8 cellular contexts compared by ENCODE assay signal in the genomic region with DNA sequence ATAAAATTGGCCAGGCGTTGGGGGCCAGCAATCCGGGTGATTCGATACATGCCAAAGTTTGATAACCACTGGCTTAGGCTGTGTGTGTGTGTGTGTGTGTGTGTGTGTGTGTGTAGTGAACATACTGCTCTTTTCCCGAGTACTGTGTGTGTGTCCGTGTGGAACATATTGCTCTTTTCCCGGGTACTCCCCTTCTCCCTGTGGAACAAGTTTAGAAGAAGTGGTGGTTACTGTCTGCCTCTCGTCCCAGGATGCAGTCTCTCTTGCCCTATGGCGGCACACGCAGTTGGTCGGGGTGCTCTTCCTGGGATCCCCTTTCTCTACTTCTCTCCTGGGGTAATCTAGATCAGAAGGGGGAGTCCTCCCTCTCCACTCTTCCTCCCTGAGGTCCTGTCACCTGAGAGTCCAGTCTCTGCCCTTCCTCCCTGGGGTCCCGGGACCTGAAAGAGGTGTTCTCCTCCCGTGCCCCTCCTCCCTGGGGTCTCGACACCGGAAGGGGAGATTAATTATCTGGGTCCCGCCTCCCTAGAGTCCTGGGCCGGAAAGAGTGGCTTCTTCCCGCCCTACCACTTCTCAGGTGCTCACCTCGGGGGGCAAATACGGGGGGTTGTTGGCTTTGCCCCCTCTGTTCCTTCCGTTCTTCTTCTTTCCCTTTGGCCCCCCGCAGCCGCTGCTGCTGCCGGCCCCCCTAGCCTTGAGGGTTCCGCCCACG. TPM values are rescaled to one million over a fixed set of nuclear protein-coding genes. Genes with fewer than 3 reads are reported as not detected.
A peak's percentile ranks its signal among the peaks of the same experiment; 100 is the strongest.
DNase-seq lines count a peak whose midpoint lies in the region; ATAC-seq, FAIRE-seq and TF ChIP-seq lines count a peak whose summit lies in the region.

No MANE protein-coding gene starts in this region.

- DNase-seq in SIG-M5 treated with dmso at 0.1 percent for 504 hours (lab: John Stamatoyannopoulos, UW; ENCODE audit: unreplicated experiment) (peak; percentile 37), SIG-M5 (lab: John Stamatoyannopoulos, UW) (no peak), T-helper 22 cell (ENCODE audit: low read depth) (peak; percentile 41), GM12878 (ENCODE audit: low read depth, low spot score) (no peak)

- TF ChIP-seq CTCF in KMS-11 (conservative IDR thresholded peaks at IDR 0.05; ENCODE audit: low read depth, low read length) (no peak), GM12878 (IDR thresholded peaks at IDR 0.05 in 2 of 3, conservative IDR thresholded peaks at IDR 0.05 in 1 of 3; ENCODE audit: control insufficient read depth in 2 of 3, extremely low read depth in 1 of 3, insufficient read depth in 1 of 3, low read depth in 3 of 3, low read length in 3 of 3) (no peak)

- no peak for TF ChIP-seq POLR2A in GM12878 (IDR thresholded peaks at IDR 0.05; ENCODE audit: low read depth, low read length)

- in situ Hi-C loops in GM12878 (cut with MboI): no loop called here

- RAD21 ChIA-PET in GM12878 (lab: Charles Lee; ENCODE audit: unreplicated experiment): interaction anchor here (1.0 to 1.9 kb wide), 8 partner anchors 28 to 445 kb away, joined by 3 to 9 read pairs (median 4); a partner anchor contains a TSS

- no peaks in the 10 kb centered on the region; the same call in 1 of the 2 replicates for H3K36me3 ChIP-seq in KMS-11 (ENCODE audit: insufficient read depth)
- peaks cover 10 to 27% of the 10 kb centered on the region in 2 experiments for H3K36me3 ChIP-seq in GM12878 (ENCODE audit: control insufficient read depth in 2 of 2, insufficient read depth in 2 of 2, low read length in 1 of 2)
- H3K36me3 ChIP-seq in iPS-18a (ENCODE audit: control insufficient read depth, low read depth, low read length): peaks cover 33% of the 10 kb centered on the region

- H3K27ac ChIP-seq in KMS-11 (peak overlapping the region; percentile 44), GM12878 (ENCODE audit: control insufficient read depth, insufficient read depth) (peak overlapping the region; percentile 69), iPS-18a (ENCODE audit: low read length) (peak overlapping the region; percentile 46), skin epidermis (peak overlapping the region; percentile 77 to 99 (median 97))

- 0 out of 4 replicates have a peak, but pooled peaks of 1 of the 2 experiments have one; percentile 18 for TF ChIP-seq EP300 in GM12878 (IDR thresholded peaks at IDR 0.05; ENCODE audit: borderline replicate concordance in 1 of 2, control insufficient read depth in 1 of 2, low read depth in 2 of 2, low read length in 2 of 2)

- BruUV-seq in GM12878 (replicated peaks; lab: Mats Ljungman, UMichigan): TSS peak; percentile 76

- H3K79me2 ChIP-seq in KMS-11 (ENCODE audit: insufficient read depth, low read depth) (peaks cover 9% of the 10 kb centered on the region; the same call in 1 of the 2 replicates), GM12878 (ENCODE audit: control insufficient read depth, insufficient read depth, low read length) (peaks cover 22% of the 10 kb centered on the region)

- H3K27me3 ChIP-seq in KMS-11 (ENCODE audit: insufficient read depth, low read depth): no peaks in the 10 kb centered on the region
- H3K27me3 ChIP-seq in GM12878 (replicated peaks in 1 of 2; ENCODE audit: control insufficient read depth in 2 of 2, insufficient read depth in 2 of 2, low read length in 1 of 2): no peaks in the 10 kb centered on the region
- no peaks in the 10 kb centered on the region for H3K27me3 ChIP-seq in iPS-18a (ENCODE audit: control insufficient read depth, insufficient read depth, low read length)

- no peak for TF ChIP-seq RAD21 in GM12878 (IDR thresholded peaks at IDR 0.05; ENCODE audit: insufficient read depth, low read depth, low read length)

- intact Hi-C loops in GM12878 (cut with micrococcal nuclease; ENCODE audit: unreplicated experiment): no loop called here

- WGBS in GM12878 (ENCODE audit: insufficient coverage, insufficient replicate concordance, low lambda C conversion rate, missing lambda C conversion rate): 3% methylated on average over 23 of the region's 25 CpGs

- ATAC-seq in GM12878 (peak; percentile 45), GM18520 (IDR thresholded peaks at IDR 0.05; ENCODE audit: unreplicated experiment) (no peak)

- H4K20me1 ChIP-seq in KMS-11 (ENCODE audit: insufficient read depth): no peaks in the 10 kb centered on the region
- no peaks in the 10 kb centered on the region for H4K20me1 ChIP-seq in GM12878 (ENCODE audit: control insufficient read depth, insufficient read depth)

- peak overlapping the region; percentile 67 for H3K4me2 ChIP-seq in KMS-11
- peak overlapping the region; percentile 78 for H3K4me2 ChIP-seq in GM12878 (ENCODE audit: control insufficient read depth, insufficient read depth)

- peak overlapping the region; percentile 63 for H3K9ac ChIP-seq in KMS-11
- peak overlapping the region; percentile 64 for H3K9ac ChIP-seq in GM12878 (ENCODE audit: control insufficient read depth, insufficient read depth, low read length)
- peak overlapping the region; percentile 72 for H3K9ac ChIP-seq in iPS-18a (ENCODE audit: low read length)

- peaks cover 36% of the 10 kb centered on the region for H3K4me1 ChIP-seq in KMS-11 (ENCODE audit: low read depth, poor library complexity, severe bottlenecking)
- peaks cover 20% of the 10 kb centered on the region for H3K4me1 ChIP-seq in GM12878 (ENCODE audit: control insufficient read depth, insufficient read depth, low read length)
- no peaks in the 10 kb centered on the region for H3K4me1 ChIP-seq in iPS-18a (ENCODE audit: control insufficient read depth, low read depth, low read length)

- H3K4me3 ChIP-seq in KMS-11 (IDR thresholded peaks at IDR 0.05; ENCODE audit: insufficient read depth, low read depth, low read length) (no peak overlapping the region), GM12878 (peak overlapping the region; percentile 75), iPS-18a (ENCODE audit: low read length) (peak overlapping the region; percentile 90), skin epidermis (peak overlapping the region; percentile 76 to 98 (median 92))

- peak overlapping the region; percentile 40 for H2AFZ ChIP-seq in KMS-11 (ENCODE audit: low read depth)
- H2AFZ ChIP-seq in GM12878 (ENCODE audit: control insufficient read depth, low read depth, low read length): peak overlapping the region; percentile 61

- CTCF ChIA-PET in GM12878 (lab: Yijun Ruan, JAX): interaction anchor here (0.7 to 2.3 kb wide), 7 partner anchors 16 to 639 kb away, joined by 4 to 16 read pairs (median 7); a partner anchor contains a TSS

- SMC1A ChIA-PET in GM12878 (lab: Charles Lee; ENCODE audit: uncharacterized antibody, unreplicated experiment): interaction anchor here (1.0 to 2.1 kb wide), 6 partner anchors 11 to 644 kb away, joined by 3 to 7 read pairs (median 5); a partner anchor contains a TSS

- peak; percentile 54 for FAIRE-seq in GM12878 (lab: Jason Lieb, UNC)

- no peaks in the 10 kb centered on the region for H3K9me3 ChIP-seq in GM12878 (replicated peaks; ENCODE audit: control insufficient read depth, insufficient read depth, low read length)
- H3K9me3 ChIP-seq in iPS-18a (ENCODE audit: control insufficient read depth, low read depth, low read length): no peaks in the 10 kb centered on the region

- POLR2A ChIA-PET in GM12878 (lab: Charles Lee): interaction anchor here (0.6 to 2.9 kb wide), 15 partner anchors 8 to 591 kb away, joined by 3 to 16 read pairs (median 7); a partner anchor contains a TSS

RNA-seq across cellular contexts. Expression of a gene that starts 0.5 kb away (rescaled TPM):
- 111 and 112 TPM in 2 replicates for total RNA-seq in GM12878 (2013; cell fraction: nucleolus; rRNA removed)
- total RNA-seq in GM12878 (2014; rRNA removed) (47.1 and 52.9 TPM in 2 replicates), GM12878 (2014; rRNA removed; fragmentation: Illumina TruSeq; extraction: Trizol) (32.4 and 34.0 TPM in 2 replicates), GM12878 (2021) (46.0 and 50.3 TPM in 2 replicates)
- 33.6 TPM for polyA plus RNA-seq in GM12878 (2011; ENCODE audit: low read depth)
- polyA plus RNA-seq in GM12878 (2011; rRNA removed) (51.3 and 63.4 TPM in 2 replicates), GM12878 (2014; fragmentation: Illumina TruSeq; extraction: Trizol) (47.9 and 51.6 TPM in 2 replicates), GM12878 (2014; fragmentation: Nextera tagmentation; extraction: Ambion mirVana) (10 to 100 TPM; 11.8 to 18.2 TPM), GM12878 (2014; rRNA removed) (50.9 and 51.5 TPM in 2 replicates), GM12878 (2016; fragmentation: Nextera tagmentation; extraction: Ambion mirVana) (1 to 10 TPM; 5.9 to 6.0 TPM)
- polyA plus RNA-seq in GM12878 (2011; cell fraction: cytosol; rRNA removed): 68.0 and 73.1 TPM in 2 replicates
- 237 and 269 TPM in 2 replicates for polyA plus RNA-seq in GM12878 (2011; cell fraction: nucleus; rRNA removed)
- 39.1 and 41.7 TPM in 2 replicates for polyA plus RNA-seq in GM12878 (2012)
- 49.8 and 66.4 TPM in 2 replicates for polyA minus RNA-seq in GM12878 (2011; rRNA and poly(A)+ RNA removed)
- polyA minus RNA-seq in GM12878 (2011; cell fraction: cytosol; rRNA and poly(A)+ RNA removed): 22.9 and 24.0 TPM in 2 replicates
- 36.3 and 61.5 TPM in 2 replicates for polyA minus RNA-seq in GM12878 (2011; cell fraction: nucleus; rRNA and poly(A)+ RNA removed)

RNA-seq across cellular contexts. Expression of a gene that starts 7.1 kb away (rescaled TPM):
- total RNA-seq in GM12878 (2013; cell fraction: nucleolus; rRNA removed): 25.1 and 35.1 TPM in 2 replicates
- 50.2 and 52.5 TPM in 2 replicates for total RNA-seq in GM12878 (2014; rRNA removed)
- total RNA-seq in GM12878 (2014; rRNA removed; fragmentation: Illumina TruSeq; extraction: Trizol): 37.4 and 43.8 TPM in 2 replicates
- 33.6 and 39.2 TPM in 2 replicates for total RNA-seq in GM12878 (2021)
- polyA plus RNA-seq in GM12878 (2011; ENCODE audit: low read depth): 26.0 TPM
- 53.1 and 69.4 TPM in 2 replicates for polyA plus RNA-seq in GM12878 (2011; rRNA removed)
- polyA plus RNA-seq in GM12878 (2011; cell fraction: cytosol; rRNA removed): 96.6 and 115 TPM in 2 replicates
- 43.7 and 45.4 TPM in 2 replicates for polyA plus RNA-seq in GM12878 (2011; cell fraction: nucleus; rRNA removed)
- 22.6 and 29.3 TPM in 2 replicates for polyA plus RNA-seq in GM12878 (2012)
- 51.4 and 61.2 TPM in 2 replicates for polyA plus RNA-seq in GM12878 (2014; fragmentation: Illumina TruSeq; extraction: Trizol)
- polyA plus RNA-seq in GM12878 (2014; fragmentation: Nextera tagmentation; extraction: Ambion mirVana): 100 to 1,000 TPM in 1 of 2 experiments, 10 to 100 TPM in 1; 96.4 to 155 TPM
- 49.1 and 50.1 TPM in 2 replicates for polyA plus RNA-seq in GM12878 (2014; rRNA removed)
- 10 to 100 TPM; 59.3 to 61.6 TPM for polyA plus RNA-seq in GM12878 (2016; fragmentation: Nextera tagmentation; extraction: Ambion mirVana)
- polyA minus RNA-seq in GM12878 (2011; rRNA and poly(A)+ RNA removed): 52.7 and 82.4 TPM in 2 replicates
- polyA minus RNA-seq in GM12878 (2011; cell fraction: cytosol; rRNA and poly(A)+ RNA removed): 17.9 and 18.9 TPM in 2 replicates
- 13.3 and 17.3 TPM in 2 replicates for polyA minus RNA-seq in GM12878 (2011; cell fraction: nucleus; rRNA and poly(A)+ RNA removed)

RNA-seq across cellular contexts. Expression of a gene that starts 16.3 kb away (rescaled TPM):
- not detected in 2 replicates for total RNA-seq in GM12878 (2013; cell fraction: nucleolus; rRNA removed)
- total RNA-seq in GM12878 (2014; rRNA removed) (not detected in 2 replicates), GM12878 (2014; rRNA removed; fragmentation: Illumina TruSeq; extraction: Trizol) (not detected in 2 replicates), GM12878 (2021) (not detected in 2 replicates)
- 0.20 TPM for polyA plus RNA-seq in GM12878 (2011; ENCODE audit: low read depth)
- polyA plus RNA-seq in GM12878 (2011; rRNA removed) (not detected in 2 replicates), GM12878 (2014; fragmentation: Illumina TruSeq; extraction: Trizol) (not detected in 2 replicates), GM12878 (2014; fragmentation: Nextera tagmentation; extraction: Ambion mirVana) (under 1 TPM; 0.26 to 0.31 TPM), GM12878 (2014; rRNA removed) (0.06 TPM in 1 of 2 replicates, not detected in the other), GM12878 (2016; fragmentation: Nextera tagmentation; extraction: Ambion mirVana) (under 1 TPM; 0.40 to 0.63 TPM)
- polyA plus RNA-seq in GM12878 (2011; cell fraction: cytosol; rRNA removed): not detected in 2 replicates
- not detected in 2 replicates for polyA plus RNA-seq in GM12878 (2011; cell fraction: nucleus; rRNA removed)
- polyA plus RNA-seq in GM12878 (2012): 0.36 and 0.42 TPM in 2 replicates
- not detected in 2 replicates for polyA minus RNA-seq in GM12878 (2011; rRNA and poly(A)+ RNA removed)
- polyA minus RNA-seq in GM12878 (2011; cell fraction: cytosol; rRNA and poly(A)+ RNA removed): not detected in 2 replicates
- not detected in 2 replicates for polyA minus RNA-seq in GM12878 (2011; cell fraction: nucleus; rRNA and poly(A)+ RNA removed)

RNA-seq across cellular contexts. Expression of a gene that starts 52.6 kb away (rescaled TPM):
- total RNA-seq in GM12878 (2013; cell fraction: nucleolus; rRNA removed): 40.6 and 43.4 TPM in 2 replicates
- total RNA-seq in GM12878 (2014; rRNA removed) (16.5 and 17.8 TPM in 2 replicates), GM12878 (2014; rRNA removed; fragmentation: Illumina TruSeq; extraction: Trizol) (16.2 and 17.7 TPM in 2 replicates), GM12878 (2021) (22.8 and 28.0 TPM in 2 replicates)
- 9.5 TPM for polyA plus RNA-seq in GM12878 (2011; ENCODE audit: low read depth)
- polyA plus RNA-seq in GM12878 (2011; rRNA removed) (33.6 and 43.4 TPM in 2 replicates), GM12878 (2014; fragmentation: Illumina TruSeq; extraction: Trizol) (19.6 and 19.7 TPM in 2 replicates), GM12878 (2014; fragmentation: Nextera tagmentation; extraction: Ambion mirVana) (1 to 10 TPM; 5.5 to 6.3 TPM), GM12878 (2014; rRNA removed) (12.3 and 13.1 TPM in 2 replicates), GM12878 (2016; fragmentation: Nextera tagmentation; extraction: Ambion mirVana) (10 to 100 TPM; 23.5 to 26.0 TPM)
- polyA plus RNA-seq in GM12878 (2011; cell fraction: cytosol; rRNA removed): 21.8 and 23.6 TPM in 2 replicates
- 20.7 and 24.0 TPM in 2 replicates for polyA plus RNA-seq in GM12878 (2011; cell fraction: nucleus; rRNA removed)
- polyA plus RNA-seq in GM12878 (2012): 13.1 and 17.4 TPM in 2 replicates
- polyA minus RNA-seq in GM12878 (2011; rRNA and poly(A)+ RNA removed): 40.4 and 72.2 TPM in 2 replicates
- polyA minus RNA-seq in GM12878 (2011; cell fraction: cytosol; rRNA and poly(A)+ RNA removed): 9.9 and 18.2 TPM in 2 replicates
- 12.9 and 18.7 TPM in 2 replicates for polyA minus RNA-seq in GM12878 (2011; cell fraction: nucleus; rRNA and poly(A)+ RNA removed)

RNA-seq across cellular contexts. Expression of a gene that starts 52.7 kb away (rescaled TPM):
- 100 and 112 TPM in 2 replicates for total RNA-seq in GM12878 (2013; cell fraction: nucleolus; rRNA removed)
- total RNA-seq in GM12878 (2014; rRNA removed) (42.1 and 55.9 TPM in 2 replicates), GM12878 (2014; rRNA removed; fragmentation: Illumina TruSeq; extraction: Trizol) (33.3 and 34.3 TPM in 2 replicates), GM12878 (2021) (56.9 and 76.0 TPM in 2 replicates)
- polyA plus RNA-seq in GM12878 (2011; ENCODE audit: low read depth): 25.1 TPM
- polyA plus RNA-seq in GM12878 (2011; rRNA removed) (56.8 and 68.5 TPM in 2 replicates), GM12878 (2014; fragmentation: Illumina TruSeq; extraction: Trizol) (40.2 and 48.0 TPM in 2 replicates), GM12878 (2014; fragmentation: Nextera tagmentation; extraction: Ambion mirVana) (10 to 100 TPM; 11.3 to 21.7 TPM), GM12878 (2014; rRNA removed) (41.0 and 41.1 TPM in 2 replicates), GM12878 (2016; fragmentation: Nextera tagmentation; extraction: Ambion mirVana) (10 to 100 TPM; 38.2 to 49.6 TPM)
- polyA plus RNA-seq in GM12878 (2011; cell fraction: cytosol; rRNA removed): 59.5 and 68.4 TPM in 2 replicates
- polyA plus RNA-seq in GM12878 (2011; cell fraction: nucleus; rRNA removed): 79.3 and 85.6 TPM in 2 replicates
- polyA plus RNA-seq in GM12878 (2012): 22.9 and 24.5 TPM in 2 replicates
- polyA minus RNA-seq in GM12878 (2011; rRNA and poly(A)+ RNA removed): 68.9 and 82.4 TPM in 2 replicates
- 20.8 and 31.5 TPM in 2 replicates for polyA minus RNA-seq in GM12878 (2011; cell fraction: cytosol; rRNA and poly(A)+ RNA removed)
- polyA minus RNA-seq in GM12878 (2011; cell fraction: nucleus; rRNA and poly(A)+ RNA removed): 46.1 and 87.2 TPM in 2 replicates

Comparison
In these comparisons a context has a peak if more than half of its experiments do, and no peak if none do; other contexts are left out.
1. DNase-seq: peak in SIG-M5 treated with dmso at 0.1 percent for 504 hours (single experiment) and T-helper 22 cell (single experiment); none in SIG-M5 (single experiment) and GM12878 (single experiment).
2. H3K27ac ChIP-seq: peak in every context shown above with its lines; median percentile 97 in skin epidermis; 69 in GM12878; 46 in iPS-18a; 44 in KMS-11.
3. Peak in every context shown above with its lines, with median percentiles within 50 percentile points of each other: H3K9ac ChIP-seq.